In the genomic region with DNA sequence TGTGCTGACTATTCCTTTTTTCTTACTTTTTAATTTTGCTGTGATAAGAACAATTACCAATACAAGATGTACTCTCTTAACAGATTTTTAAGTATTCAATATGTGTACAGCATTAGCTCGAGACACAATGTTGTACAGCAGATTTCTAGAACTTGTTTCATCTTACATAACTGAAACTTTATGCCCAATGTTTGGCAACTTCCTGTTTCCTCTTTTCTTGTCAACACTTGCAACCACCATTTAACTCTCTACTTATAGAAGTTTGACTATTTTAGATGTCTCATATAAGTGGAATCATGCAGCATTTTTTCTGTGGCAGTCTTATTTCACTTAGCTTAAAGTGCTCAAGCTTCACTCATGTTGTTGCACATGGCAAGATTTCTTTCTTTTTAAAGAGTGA, we compare ENCODE assay signal across 24 cellular contexts.
"Had no signal": no experiment of that assay in that cellular context is flagged by ENCODE, and none has a peak within 500 bp of the region (broad histone marks: within the 10 kb centered on the region; RNA-seq: fewer than 3 reads in every experiment).

No MANE protein-coding gene starts in this region.

- DNase-seq: activated CD4-positive, alpha-beta T cell treated with anti-CD3 and anti-CD28 coated beads for 48 hours; activated CD4-positive, CD25-positive, alpha-beta regulatory T cell; activated CD8-positive, alpha-beta T cell treated with anti-CD3 and anti-CD28 coated beads for 36 hours; activated naive CD4-positive, alpha-beta T cell treated with Interleukin-2 at 50 U/mL for 16 hours; activated naive CD8-positive, alpha-beta T cell treated with anti-CD3 and anti-CD28 coated beads, Interleukin-2, amount 10 ng/mL, durations not matched to agents 7 days and 5 days; activated T-cell treated with anti-CD3 and anti-CD28 coated beads, Interleukin-2, amount 50 U/mL, for 1 hour; amygdala; body of pancreas; caudate nucleus; erythroblast; head of caudate nucleus; kidney; occipital lobe; posterior cingulate gyrus; sigmoid colon; stimulated activated CD4-positive, alpha-beta T cell treated with anti-CD3 and anti-CD28 coated beads, Interleukin-4, amount 100 ng/mL, for 24 hours; T-helper 9 cell; upper lobe of right lung had no signal

- H3K27me3 Mint-ChIP-seq: activated CD8-positive, alpha-beta T cell treated with anti-CD3 and anti-CD28 coated beads for 36 hours; activated naive CD8-positive, alpha-beta T cell treated with anti-CD3 and anti-CD28 coated beads, Interleukin-2, amount 10 ng/mL, durations not matched to agents 7 days and 5 days had no signal

- H3K4me1 ChIP-seq: body of pancreas, sigmoid colon, upper lobe of right lung had no signal

- H3K27me3 ChIP-seq: body of pancreas, sigmoid colon, upper lobe of right lung had no signal

- H3K9me3 Mint-ChIP-seq: mesothelial cell of epicardium, nephron had no signal

- H3K9me3 ChIP-seq: body of pancreas, sigmoid colon, thoracic aorta, upper lobe of right lung had no signal

- H3K4me3 ChIP-seq: body of pancreas, sigmoid colon, thoracic aorta, upper lobe of right lung had no signal

- H3K36me3 ChIP-seq: sigmoid colon, thoracic aorta, upper lobe of right lung had no signal

- ATAC-seq: activated CD8-positive, alpha-beta T cell treated with anti-CD3 and anti-CD28 coated beads for 36 hours; body of pancreas; left lobe of liver; stimulated activated effector memory CD8-positive, alpha-beta T cell treated with anti-CD3 and anti-CD28 coated beads, Interleukin-12 subunit alpha, Interleukin-12 subunit beta, amount 100 ng/mL, for 72 hours; upper lobe of right lung had no signal

- H3K36me3 Mint-ChIP-seq: activated naive CD8-positive, alpha-beta T cell treated with anti-CD3 and anti-CD28 coated beads, Interleukin-2, amount 10 ng/mL, durations not matched to agents 7 days and 5 days; mesothelial cell of epicardium; stimulated activated effector memory CD8-positive, alpha-beta T cell treated with anti-CD3 and anti-CD28 coated beads, Interleukin-12 subunit alpha, Interleukin-12 subunit beta, amount 100 ng/mL, for 72 hours had no signal

- H3K4me3 Mint-ChIP-seq: activated CD8-positive, alpha-beta T cell treated with anti-CD3 and anti-CD28 coated beads for 36 hours; activated naive CD8-positive, alpha-beta T cell treated with anti-CD3 and anti-CD28 coated beads, Interleukin-2, amount 10 ng/mL, durations not matched to agents 7 days and 5 days; mesothelial cell of epicardium; nephron; stimulated activated effector memory CD8-positive, alpha-beta T cell treated with anti-CD3 and anti-CD28 coated beads, Interleukin-12 subunit alpha, Interleukin-12 subunit beta, amount 100 ng/mL, for 72 hours had no signal

- H3K4me1 Mint-ChIP-seq: activated naive CD8-positive, alpha-beta T cell treated with anti-CD3 and anti-CD28 coated beads, Interleukin-2, amount 10 ng/mL, durations not matched to agents 7 days and 5 days; mesothelial cell of epicardium; nephron; stimulated activated effector memory CD8-positive, alpha-beta T cell treated with anti-CD3 and anti-CD28 coated beads, Interleukin-12 subunit alpha, Interleukin-12 subunit beta, amount 100 ng/mL, for 72 hours had no signal

- H3K27ac ChIP-seq: body of pancreas, sigmoid colon, thoracic aorta, upper lobe of right lung had no signal

- H3K27ac Mint-ChIP-seq: activated CD8-positive, alpha-beta T cell treated with anti-CD3 and anti-CD28 coated beads for 36 hours; activated naive CD8-positive, alpha-beta T cell treated with anti-CD3 and anti-CD28 coated beads, Interleukin-2, amount 10 ng/mL, durations not matched to agents 7 days and 5 days; activated T-helper 2 cell treated with anti-CD3 and anti-CD28 coated beads, Interferon-gamma antibody, Interleukin-2, Interleukin-4, amounts not matched to agents 10 μg/mL and 5 μg/mL and 100 μg/mL, durations not matched to agents 14 hours and 24 hours and 36 hours; mesothelial cell of epicardium; nephron; stimulated activated effector memory CD8-positive, alpha-beta T cell treated with anti-CD3 and anti-CD28 coated beads, Interleukin-12 subunit alpha, Interleukin-12 subunit beta, amount 100 ng/mL, for 72 hours had no signal
